In genomic region chr5:10745133-10745532, GRCh38 we compare ENCODE assay signal across 23 cellular contexts. TPM values are rescaled to one million over a fixed set of nuclear protein-coding genes. Genes with fewer than 3 reads are reported as not detected.
DNase-seq lines count a peak whose midpoint lies in the region; ATAC-seq and TF ChIP-seq lines count a peak whose summit lies in the region.
"Had no signal": no experiment of that assay in that cellular context is flagged by ENCODE, and none has a peak within 500 bp of the region (broad histone marks: within the 10 kb centered on the region; RNA-seq: fewer than 3 reads in every experiment).

No MANE protein-coding gene starts in this region.

- H3K27me3 ChIP-seq in right atrium auricular region = no peaks in the 10 kb centered on the region
- no peaks in the 10 kb centered on the region for H3K27me3 ChIP-seq in smooth muscle cell (ENCODE audit: low read depth)
- H3K27me3 ChIP-seq: brain microvascular endothelial cell, tibial artery had no signal

- H3K4me1 ChIP-seq in right atrium auricular region (peaks cover 0 to 28% of the 10 kb centered on the region in 2 donors), smooth muscle cell (ENCODE audit: low read depth) (no peaks in the 10 kb centered on the region)
- H3K4me1 ChIP-seq: tibial artery had no signal

- H3K9me3 Mint-ChIP-seq in dendritic cell treated with granulocyte-macrophage colony-stimulating factor and Interleukin-4, amounts not matched to agents 40 ng/mL and 50 ng/mL, for 4 days = peaks cover 9% of the 10 kb centered on the region
- H3K9me3 Mint-ChIP-seq in immature natural killer cell = no peaks in the 10 kb centered on the region
- no peaks in the 10 kb centered on the region for H3K9me3 Mint-ChIP-seq in stimulated activated naive CD8-positive, alpha-beta T cell treated with anti-CD3 and anti-CD28 coated beads, Interleukin-15, amount 100 ng/mL, for 72 hours
- H3K9me3 Mint-ChIP-seq: activated naive CD8-positive, alpha-beta T cell treated with anti-CD3 and anti-CD28 coated beads, Interleukin-2, amount 10 ng/mL, durations not matched to agents 7 days and 5 days had no signal

- intact Hi-C loops in dendritic cell treated with granulocyte-macrophage colony-stimulating factor and Interleukin-4, amounts not matched to agents 40 ng/mL and 50 ng/mL, for 4 days (cut with micrococcal nuclease) = no loop called here

- H3K36me3 Mint-ChIP-seq in dendritic cell treated with granulocyte-macrophage colony-stimulating factor and Interleukin-4, amounts not matched to agents 40 ng/mL and 50 ng/mL, for 4 days (ENCODE audit: low read depth) = peaks cover 91% of the 10 kb centered on the region
- H3K36me3 Mint-ChIP-seq in immature natural killer cell = peaks cover 26 to 53% (median 34%) of the 10 kb centered on the region in 3 donors

- TF ChIP-seq CTCF in right atrium auricular region (IDR thresholded peaks at IDR 0.05) = no peak
- TF ChIP-seq CTCF in smooth muscle cell (IDR thresholded peaks at IDR 0.05; ENCODE audit: borderline replicate concordance, insufficient read depth, poor library complexity, severe bottlenecking) = no peak

- H3K9me3 ChIP-seq in right atrium auricular region (peaks cover 0 to 1% of the 10 kb centered on the region in 2 donors), smooth muscle cell (replicated peaks; ENCODE audit: low read depth) (no peaks in the 10 kb centered on the region)
- H3K9me3 ChIP-seq: tibial artery had no signal

- WGBS in smooth muscle cell (ENCODE audit: low lambda C conversion rate) = 56% methylated on average over 5 of the region's 5 CpGs

- H3K79me2 ChIP-seq in smooth muscle cell (ENCODE audit: low read depth) = peaks cover 28% of the 10 kb centered on the region

- H3K27ac Mint-ChIP-seq in dendritic cell treated with granulocyte-macrophage colony-stimulating factor and Interleukin-4, amounts not matched to agents 40 ng/mL and 50 ng/mL, for 4 days = peak overlapping the region; percentile 76
- H3K27ac Mint-ChIP-seq in immature natural killer cell = no peak overlapping the region
- no peak overlapping the region for H3K27ac Mint-ChIP-seq in stimulated activated naive CD8-positive, alpha-beta T cell treated with anti-CD3 and anti-CD28 coated beads, Interleukin-15, amount 100 ng/mL, for 72 hours
- H3K27ac Mint-ChIP-seq: activated CD8-positive, alpha-beta memory T cell treated with anti-CD3 and anti-CD28 coated beads, Interleukin-2, amount 10 ng/mL, durations not matched to agents 7 days and 5 days; activated naive CD8-positive, alpha-beta T cell treated with anti-CD3 and anti-CD28 coated beads, Interleukin-2, amount 10 ng/mL, durations not matched to agents 7 days and 5 days; T-cell had no signal

- H4K20me1 ChIP-seq in smooth muscle cell (ENCODE audit: low read depth) = peaks cover 80% of the 10 kb centered on the region

- no peak for ATAC-seq in stimulated activated naive CD8-positive, alpha-beta T cell treated with anti-CD3 and anti-CD28 coated beads, Interleukin-15, amount 100 ng/mL, for 72 hours
- ATAC-seq: activated CD8-positive, alpha-beta memory T cell treated with anti-CD3 and anti-CD28 coated beads, Interleukin-2, amount 10 ng/mL, durations not matched to agents 7 days and 5 days; T-cell had no signal

- H3F3A ChIP-seq in smooth muscle cell (ENCODE audit: low read depth) = peaks cover 4% of the 10 kb centered on the region

- H3K4me3 ChIP-seq in right atrium auricular region = no peak overlapping the region
- no peak overlapping the region for H3K4me3 ChIP-seq in smooth muscle cell
- H3K4me3 ChIP-seq: tibial artery had no signal

- peak overlapping the region; percentile 18 to 38 for H3K27ac ChIP-seq in right atrium auricular region
- peak overlapping the region; percentile 19 for H3K27ac ChIP-seq in smooth muscle cell (ENCODE audit: low read depth)
- H3K27ac ChIP-seq: brain microvascular endothelial cell, tibial artery had no signal

- H3K36me3 ChIP-seq in right atrium auricular region (peaks cover 44% of the 10 kb centered on the region), smooth muscle cell (ENCODE audit: low read depth) (peaks cover 36% of the 10 kb centered on the region)

- H3K9ac ChIP-seq in smooth muscle cell (ENCODE audit: low read depth) = no peak overlapping the region

- H3K27me3 Mint-ChIP-seq in dendritic cell treated with granulocyte-macrophage colony-stimulating factor and Interleukin-4, amounts not matched to agents 40 ng/mL and 50 ng/mL, for 4 days = no peaks in the 10 kb centered on the region
- H3K27me3 Mint-ChIP-seq in immature natural killer cell (ENCODE audit: low read depth in 3 of 3) = peaks cover 0 to 2% (median 0%) of the 10 kb centered on the region in 3 donors
- H3K27me3 Mint-ChIP-seq in stimulated activated naive CD8-positive, alpha-beta T cell treated with anti-CD3 and anti-CD28 coated beads, Interleukin-15, amount 100 ng/mL, for 72 hours = no peaks in the 10 kb centered on the region
- H3K27me3 Mint-ChIP-seq: activated CD8-positive, alpha-beta memory T cell treated with anti-CD3 and anti-CD28 coated beads, Interleukin-2, amount 10 ng/mL, durations not matched to agents 7 days and 5 days; activated naive CD8-positive, alpha-beta T cell treated with anti-CD3 and anti-CD28 coated beads, Interleukin-2, amount 10 ng/mL, durations not matched to agents 7 days and 5 days; T-cell had no signal

- no peak overlapping the region for H2AFZ ChIP-seq in smooth muscle cell (ENCODE audit: low read depth)

- H3K4me1 Mint-ChIP-seq in dendritic cell treated with granulocyte-macrophage colony-stimulating factor and Interleukin-4, amounts not matched to agents 40 ng/mL and 50 ng/mL, for 4 days (ENCODE audit: low read depth) = peaks cover 70% of the 10 kb centered on the region
- H3K4me1 Mint-ChIP-seq in immature natural killer cell = peaks cover 7 to 18% of the 10 kb centered on the region in 2 donors
- H3K4me1 Mint-ChIP-seq in stimulated activated naive CD8-positive, alpha-beta T cell treated with anti-CD3 and anti-CD28 coated beads, Interleukin-15, amount 100 ng/mL, for 72 hours = peaks cover 6% of the 10 kb centered on the region
- H3K4me1 Mint-ChIP-seq: activated CD8-positive, alpha-beta memory T cell treated with anti-CD3 and anti-CD28 coated beads, Interleukin-2, amount 10 ng/mL, durations not matched to agents 7 days and 5 days had no signal

- no peak overlapping the region for H3K4me2 ChIP-seq in smooth muscle cell

- DNase-seq in HCEC 1CT (peak; percentile 41), right atrium auricular region (ENCODE audit: low spot score) (no peak), smooth muscle cell (lab: John Stamatoyannopoulos, UW; ENCODE audit: unreplicated experiment) (no peak), immature natural killer cell (no peak), NCI-H2107 (lab: John Stamatoyannopoulos, UW) (no peak)
- DNase-seq in stimulated activated naive CD8-positive, alpha-beta T cell treated with anti-CD3 and anti-CD28 coated beads, Interleukin-15, amount 100 ng/mL, for 72 hours = no peak
- DNase-seq in activated CD4-positive, alpha-beta T cell treated with anti-CD3 and anti-CD28 coated beads for 1 hour = no peak
- DNase-seq: activated CD4-positive, alpha-beta T cell treated with anti-CD3 and anti-CD28 coated beads for 48 hours; activated CD8-positive, alpha-beta memory T cell treated with anti-CD3 and anti-CD28 coated beads, Interleukin-2, amount 10 ng/mL, durations not matched to agents 7 days and 5 days; activated naive CD8-positive, alpha-beta T cell treated with anti-CD3 and anti-CD28 coated beads, Interleukin-2, amount 10 ng/mL, durations not matched to agents 7 days and 5 days; brain microvascular endothelial cell; cortex of kidney; kidney glomerular epithelial cell; midbrain; NCI-H1417; NCI-H2171; NCI-H774; SIG-M5; stimulated activated CD4-positive, alpha-beta T cell treated with anti-CD3 and anti-CD28 coated beads, Interleukin-2, amount 100 ng/mL, for 24 hours; stimulated activated naive CD4-positive, alpha-beta T cell; T-cell; tibial artery had no signal

- H3K4me3 Mint-ChIP-seq in dendritic cell treated with granulocyte-macrophage colony-stimulating factor and Interleukin-4, amounts not matched to agents 40 ng/mL and 50 ng/mL, for 4 days = no peak overlapping the region
- no peak overlapping the region for H3K4me3 Mint-ChIP-seq in immature natural killer cell
- no peak overlapping the region for H3K4me3 Mint-ChIP-seq in stimulated activated naive CD8-positive, alpha-beta T cell treated with anti-CD3 and anti-CD28 coated beads, Interleukin-15, amount 100 ng/mL, for 72 hours
- H3K4me3 Mint-ChIP-seq: activated CD8-positive, alpha-beta memory T cell treated with anti-CD3 and anti-CD28 coated beads, Interleukin-2, amount 10 ng/mL, durations not matched to agents 7 days and 5 days; activated naive CD8-positive, alpha-beta T cell treated with anti-CD3 and anti-CD28 coated beads, Interleukin-2, amount 10 ng/mL, durations not matched to agents 7 days and 5 days; T-cell had no signal

RNA-seq across cellular contexts. Expression of gene DAP, which starts 15.9 kb away (rescaled TPM):
- total RNA-seq in right atrium auricular region = 10 to 100 TPM; 34.6 to 65.8 TPM
- 52.3 and 63.7 TPM in 2 replicates for total RNA-seq in smooth muscle cell
- 160 and 190 TPM in 2 replicates for polyA plus RNA-seq in smooth muscle cell
- polyA plus RNA-seq in immature natural killer cell = 10 to 100 TPM; 43.1 to 87.1 (median 53.9) TPM
